16 cellular contexts compared by ENCODE assay signal in the genomic region with DNA sequence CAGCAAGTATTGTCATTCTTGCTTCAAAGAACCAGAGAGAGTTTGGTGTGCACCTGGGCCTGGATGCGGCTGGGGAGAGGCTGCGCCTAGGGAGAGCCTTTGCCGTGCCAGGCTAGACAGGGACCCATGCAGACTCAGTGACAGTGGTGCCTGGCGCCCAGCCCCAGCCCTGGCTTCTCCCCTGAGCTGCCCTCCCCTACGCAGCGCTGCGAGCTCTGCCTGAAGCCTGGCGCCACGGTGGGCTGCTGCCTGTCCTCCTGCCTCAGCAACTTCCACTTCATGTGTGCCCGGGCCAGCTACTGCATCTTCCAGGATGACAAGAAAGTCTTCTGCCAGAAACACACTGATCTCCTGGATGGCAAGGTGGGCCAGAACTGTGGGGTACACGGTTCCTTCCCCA. TPM values are rescaled to one million over a fixed set of nuclear protein-coding genes. Genes with fewer than 3 reads are reported as not detected.
DNase-seq lines count a peak whose midpoint lies in the region; ATAC-seq and TF ChIP-seq lines count a peak whose summit lies in the region.
"Had no signal": no experiment of that assay in that cellular context is flagged by ENCODE, and none has a peak within 500 bp of the region (broad histone marks: within the 10 kb centered on the region; RNA-seq: fewer than 3 reads in every experiment).

No MANE protein-coding gene starts in this region.

- H3K9me3 ChIP-seq in osteoblast (ENCODE audit: low read depth, low read length) = no peaks in the 10 kb centered on the region
- H3K9me3 ChIP-seq: BLaER1, Caco-2 had no signal

- in situ Hi-C loops in GM13977 (cut with MboI; ENCODE audit: low pct_unique_long_range_greater_than_20kb, low sequenced_read_pairs, unreplicated experiment) = no loop called here

- H3K9me3 Mint-ChIP-seq in activated T-cell treated with anti-CD3 and anti-CD28 coated beads, Interleukin-2, amount 50 U/mL, for 24 hours = no peaks in the 10 kb centered on the region
- no peaks in the 10 kb centered on the region for H3K9me3 Mint-ChIP-seq in activated T-cell treated with anti-CD3 and anti-CD28 coated beads, Interleukin-2, amount 50 U/mL, for 72 hours
- no peaks in the 10 kb centered on the region for H3K9me3 Mint-ChIP-seq in chondrocyte (ENCODE audit: low read depth)
- H3K9me3 Mint-ChIP-seq: CD8-positive, alpha-beta memory T cell had no signal

- H3K79me2 ChIP-seq in osteoblast (ENCODE audit: insufficient read depth, low read length) = no peaks in the 10 kb centered on the region

- TF ChIP-seq CTCF in GM13977 (IDR thresholded peaks at IDR 0.05; ENCODE audit: extremely low read depth, insufficient read depth, missing control alignments) = no peak
- no peak for TF ChIP-seq CTCF in chondrocyte (IDR thresholded peaks at IDR 0.05)
- no peak for TF ChIP-seq CTCF in osteoblast (IDR thresholded peaks at IDR 0.05; ENCODE audit: extremely low read depth, low read depth, low read length)

- intact Hi-C loops in head of caudate nucleus (cut with DNase I) = no loop called here

- peaks cover 80% of the 10 kb centered on the region for H3K36me3 ChIP-seq in osteoblast (ENCODE audit: insufficient read depth, low read length)

- H2AFZ ChIP-seq in osteoblast (ENCODE audit: low read length) = no peak overlapping the region

- H3K4me1 Mint-ChIP-seq in activated T-cell treated with anti-CD3 and anti-CD28 coated beads, Interleukin-2, amount 50 U/mL, for 24 hours (ENCODE audit: low read depth) = peaks cover under 1% of the 10 kb centered on the region
- peaks cover 10% of the 10 kb centered on the region for H3K4me1 Mint-ChIP-seq in activated T-cell treated with anti-CD3 and anti-CD28 coated beads, Interleukin-2, amount 50 U/mL, for 72 hours (ENCODE audit: low read depth)
- H3K4me1 Mint-ChIP-seq in chondrocyte (ENCODE audit: low read depth) = no peaks in the 10 kb centered on the region

- peaks cover 96% of the 10 kb centered on the region for H3K36me3 Mint-ChIP-seq in activated T-cell treated with anti-CD3 and anti-CD28 coated beads, Interleukin-2, amount 50 U/mL, for 24 hours (ENCODE audit: low read depth)
- peaks cover 12 to 17% of the 10 kb centered on the region in 2 donors for H3K36me3 Mint-ChIP-seq in activated T-cell treated with anti-CD3 and anti-CD28 coated beads, Interleukin-2, amount 50 U/mL, for 72 hours (ENCODE audit: insufficient read depth in 2 of 2)
- H3K36me3 Mint-ChIP-seq in chondrocyte (ENCODE audit: low read depth) = peaks cover 55% of the 10 kb centered on the region

- H3K27ac Mint-ChIP-seq in activated T-cell treated with anti-CD3 and anti-CD28 coated beads, Interleukin-2, amount 50 U/mL, for 24 hours = peak overlapping the region; percentile 63
- H3K27ac Mint-ChIP-seq in activated T-cell treated with anti-CD3 and anti-CD28 coated beads, Interleukin-2, amount 50 U/mL, for 72 hours = no peak overlapping the region
- no peak overlapping the region for H3K27ac Mint-ChIP-seq in chondrocyte (ENCODE audit: unreplicated experiment)

- peaks cover 10% of the 10 kb centered on the region for H4K20me1 ChIP-seq in osteoblast (ENCODE audit: insufficient read depth, low read length)

- no peak overlapping the region for H3K4me2 ChIP-seq in osteoblast (ENCODE audit: insufficient read depth, low read length)
- H3K4me2 ChIP-seq: BLaER1 had no signal

- ATAC-seq in activated T-cell treated with anti-CD3 and anti-CD28 coated beads, Interleukin-2, amount 50 U/mL, for 72 hours (replicated peaks in 1 of 2) = no peak

- H3K4me3 ChIP-seq in osteoblast (ENCODE audit: insufficient read depth, low read length) = no peak overlapping the region
- H3K4me3 ChIP-seq: BLaER1 had no signal

- H3K4me1 ChIP-seq in osteoblast (ENCODE audit: insufficient read depth, low read length) = no peaks in the 10 kb centered on the region
- H3K4me1 ChIP-seq: BLaER1, Caco-2 had no signal

- DNase-seq in activated T-cell treated with anti-CD3 and anti-CD28 coated beads, Interleukin-2, amount 50 U/mL, for 24 hours = no peak
- DNase-seq in activated T-cell treated with anti-CD3 and anti-CD28 coated beads, Interleukin-2, amount 50 U/mL, for 72 hours = no peak
- DNase-seq in GM13977 (ENCODE audit: low spot score) = peak; percentile 14
- DNase-seq in chondrocyte (ENCODE audit: low spot score) = peak; percentile 86
- DNase-seq in osteoblast (ENCODE audit: insufficient read length, low spot score, missing footprints) = peak; percentile 82
- DNase-seq in head of caudate nucleus = no peak
- DNase-seq in NCI-H2171 (lab: John Stamatoyannopoulos, UW) = no peak
- DNase-seq in mucosa of gallbladder (ENCODE audit: low spot score) = no peak
- DNase-seq: 8988T; AML-193; Caco-2; CD8-positive, alpha-beta memory T cell; DMS53; GF-D8; HCEC 1CT had no signal

- no peak overlapping the region for H3K4me3 Mint-ChIP-seq in activated T-cell treated with anti-CD3 and anti-CD28 coated beads, Interleukin-2, amount 50 U/mL, for 24 hours
- no peak overlapping the region for H3K4me3 Mint-ChIP-seq in activated T-cell treated with anti-CD3 and anti-CD28 coated beads, Interleukin-2, amount 50 U/mL, for 72 hours
- no peak overlapping the region for H3K4me3 Mint-ChIP-seq in chondrocyte (ENCODE audit: unreplicated experiment)
- H3K4me3 Mint-ChIP-seq: CD8-positive, alpha-beta memory T cell had no signal

- H3K27me3 ChIP-seq in osteoblast (ENCODE audit: insufficient read depth, low read length) = no peaks in the 10 kb centered on the region
- H3K27me3 ChIP-seq: BLaER1 had no signal

- no peaks in the 10 kb centered on the region for H3K27me3 Mint-ChIP-seq in activated T-cell treated with anti-CD3 and anti-CD28 coated beads, Interleukin-2, amount 50 U/mL, for 24 hours
- no peaks in the 10 kb centered on the region for H3K27me3 Mint-ChIP-seq in activated T-cell treated with anti-CD3 and anti-CD28 coated beads, Interleukin-2, amount 50 U/mL, for 72 hours (ENCODE audit: low read depth)
- no peaks in the 10 kb centered on the region for H3K27me3 Mint-ChIP-seq in chondrocyte (ENCODE audit: low read depth)
- H3K27me3 Mint-ChIP-seq: CD8-positive, alpha-beta memory T cell had no signal

- H3K27ac ChIP-seq in osteoblast (ENCODE audit: low read depth, low read length) = no peak overlapping the region
- H3K27ac ChIP-seq: BLaER1 had no signal

RNA-seq across cellular contexts. Expression of a gene that starts 12.0 kb away (rescaled TPM):
- 10 to 100 TPM; 63.0 to 71.5 TPM for total RNA-seq in activated T-cell treated with anti-CD3 and anti-CD28 coated beads, Interleukin-2, amount 50 U/mL, for 72 hours
- total RNA-seq in chondrocyte = 27.3 to 31.5 TPM (median 30.8 TPM) in 3 replicates
- total RNA-seq in osteoblast = 6.5 and 6.8 TPM in 2 replicates
- total RNA-seq in mucosa of gallbladder = 45.1 TPM

RNA-seq across cellular contexts. Expression of a gene that starts 12.5 kb away (rescaled TPM):
- 100 to 1,000 TPM; 253 to 274 TPM for total RNA-seq in activated T-cell treated with anti-CD3 and anti-CD28 coated beads, Interleukin-2, amount 50 U/mL, for 72 hours
- 0.59 to 1.4 TPM (median 0.99 TPM) in 3 replicates for total RNA-seq in chondrocyte
- 0.72 and 0.88 TPM in 2 replicates for total RNA-seq in osteoblast
- 14.8 TPM for total RNA-seq in mucosa of gallbladder

RNA-seq across cellular contexts. Expression of a gene that starts 15.5 kb away (rescaled TPM):
- 10 to 100 TPM; 71.0 to 83.6 TPM for total RNA-seq in activated T-cell treated with anti-CD3 and anti-CD28 coated beads, Interleukin-2, amount 50 U/mL, for 72 hours
- total RNA-seq in chondrocyte = 22.9 to 28.8 TPM (median 24.7 TPM) in 3 replicates
- 5.8 and 8.8 TPM in 2 replicates for total RNA-seq in osteoblast
- total RNA-seq in mucosa of gallbladder = 23.9 TPM

RNA-seq across cellular contexts. Expression of a gene that starts 15.7 kb away (rescaled TPM):
- total RNA-seq in activated T-cell treated with anti-CD3 and anti-CD28 coated beads, Interleukin-2, amount 50 U/mL, for 72 hours = 10 to 100 TPM; 50.7 to 53.7 TPM
- total RNA-seq in chondrocyte = 59.9 to 71.1 TPM (median 61.8 TPM) in 3 replicates
- 8.8 and 11.6 TPM in 2 replicates for total RNA-seq in osteoblast
- 67.9 TPM for total RNA-seq in mucosa of gallbladder

RNA-seq across cellular contexts. Expression of a gene that starts 18.6 kb away (rescaled TPM):
- total RNA-seq in activated T-cell treated with anti-CD3 and anti-CD28 coated beads, Interleukin-2, amount 50 U/mL, for 72 hours = 10 to 100 TPM; 11.4 to 14.3 TPM
- total RNA-seq in chondrocyte (11.9 to 18.6 TPM (median 13.5 TPM) in 3 replicates), osteoblast (9.0 and 13.6 TPM in 2 replicates), mucosa of gallbladder (10.1 TPM)

Comparison
In these comparisons a context has a peak if more than half of its experiments do, and no peak if none do; other contexts are left out.
1. DNase-seq: peak in GM13977 (single experiment), chondrocyte (single experiment) and osteoblast (single experiment); none in activated T-cell treated with anti-CD3 and anti-CD28 coated beads, Interleukin-2, amount 50 U/mL, for 24 hours (single experiment), activated T-cell treated with anti-CD3 and anti-CD28 coated beads, Interleukin-2, amount 50 U/mL, for 72 hours (0 of 2), head of caudate nucleus (0 of 42), NCI-H2171 (single experiment) and mucosa of gallbladder (single experiment).
2. RNA of a gene that starts 12.5 kb away (total RNA-seq): 253 to 274 TPM in activated T-cell treated with anti-CD3 and anti-CD28 coated beads, Interleukin-2, amount 50 U/mL, for 72 hours; 14.8 TPM in mucosa of gallbladder (single experiment), 0.59 to 1.4 TPM in chondrocyte and 0.72 to 0.88 TPM in osteoblast; every median in the first group is over 10 times any median in the second.